ENCODE assay signal across 8 cellular contexts in genomic region chr17:30719131-30719973, GRCh38.
DNase-seq lines count a peak whose midpoint lies in the region; ATAC-seq and TF ChIP-seq lines count a peak whose summit lies in the region.
"Not testable (repeated sequence)": the region's sequence is repeated elsewhere in the genome, so short reads cannot be mapped to it uniquely, and the experiment has no call there.

No MANE protein-coding gene starts in this region.

- H3K27ac ChIP-seq in HCT116 (ENCODE audit: low read depth, low read length); VCaP: not testable (repeated sequence)

- not testable (repeated sequence) for H4K20me1 ChIP-seq in HCT116 (ENCODE audit: insufficient read depth)

- H3K9me3 Mint-ChIP-seq in activated naive CD4-positive, alpha-beta T cell treated with anti-CD3 and anti-CD28 coated beads, Interleukin-2, amount 10 ng/mL, durations not matched to agents 7 days and 5 days: not testable (repeated sequence)

- TF ChIP-seq CTCF in AG10803 (conservative IDR thresholded peaks at IDR 0.05; ENCODE audit: low read length) (peak; percentile 64), HCT116 (IDR thresholded peaks at IDR 0.05 in 2 of 3, conservative IDR thresholded peaks at IDR 0.05 in 1 of 3; ENCODE audit: borderline replicate concordance in 1 of 3, insufficient read depth in 1 of 3, low read depth in 2 of 3, low read length in 2 of 3) (peak; percentile 41 to 73 (median 64); a peak in 5 of 6 replicates), VCaP (conservative IDR thresholded peaks at IDR 0.05) (peak; percentile 89)

- not testable (repeated sequence) for H3K4me1 Mint-ChIP-seq in activated naive CD4-positive, alpha-beta T cell treated with anti-CD3 and anti-CD28 coated beads, Interleukin-2, amount 10 ng/mL, durations not matched to agents 7 days and 5 days

- not testable (repeated sequence) for H3K4me2 ChIP-seq in HCT116 (ENCODE audit: low read length)

- not testable (repeated sequence) for H3K9ac ChIP-seq in HCT116 (ENCODE audit: low read length)

- peak; percentile 78 for ATAC-seq in HCT116

- not testable (repeated sequence) for H3K9me3 ChIP-seq in HCT116 (ENCODE audit: control insufficient read depth in 1 of 2, insufficient read depth in 1 of 2, low read depth in 1 of 2, low read length in 2 of 2)

- not testable (repeated sequence) for H3K4me1 ChIP-seq in HCT116 (ENCODE audit: control insufficient read depth in 1 of 2, insufficient read depth in 2 of 2, low read length in 2 of 2)

- H3K36me3 Mint-ChIP-seq in activated naive CD4-positive, alpha-beta T cell treated with anti-CD3 and anti-CD28 coated beads, Interleukin-2, amount 10 ng/mL, durations not matched to agents 7 days and 5 days: not testable (repeated sequence)

- intact Hi-C loops in HCT116 (cut with micrococcal nuclease): loop anchor here (2.0 to 10.0 kb wide), 3 partner anchors 242 to 615 kb away; partner anchors contain the start of gene GOSR1

- peaks cover 86% of the 10 kb centered on the region for H3K79me2 ChIP-seq in HCT116 (ENCODE audit: insufficient read depth, low read length)

- CTCF ChIA-PET in HCT116 (lab: Charles Lee): not testable (repeated sequence)
- CTCF ChIA-PET in activated naive CD4-positive, alpha-beta T cell treated with anti-CD3 and anti-CD28 coated beads, Interleukin-2, amount 10 ng/mL, durations not matched to agents 7 days and 5 days (lab: Charles Lee): interaction anchor here (1.2 to 3.7 kb wide), 3 partner anchors 106 to 379 kb away, joined by 4 to 12 read pairs (median 6); partner anchors contain the start of gene CRLF3

- RAD21 ChIA-PET in HCT116 (lab: Charles Lee; ENCODE audit: low non-redundant PET in 1 of 2, low total read pairs in 2 of 2, uncharacterized antibody in 2 of 2, unreplicated experiment in 2 of 2): not testable (repeated sequence)

- BruUV-seq in HCT116 (replicated peaks; lab: Mats Ljungman, UMichigan): not testable (repeated sequence)

- H3K9me2 ChIP-seq in HCT116 (ENCODE audit: insufficient read depth): not testable (repeated sequence)

- peak; percentile 39; the same call in 1 of the 2 replicates for TF ChIP-seq RAD21 in HCT116 (IDR thresholded peaks at IDR 0.05; ENCODE audit: low read depth)

- DNase-seq in AG10803 (ENCODE audit: low read depth) (peak; percentile 39), NCI-H748 (lab: John Stamatoyannopoulos, UW; ENCODE audit: unreplicated experiment) (peak; percentile 71), fibroblast of peridontal ligament (ENCODE audit: extremely low read depth) (peak; percentile 56), midbrain (lab: John Stamatoyannopoulos, UW) (peak; percentile 3)
- not testable (repeated sequence) for DNase-seq in HCT116 (ENCODE audit: low read depth, low spot score)
- DNase-seq in activated naive CD4-positive, alpha-beta T cell treated with anti-CD3 and anti-CD28 coated beads, Interleukin-2, amount 10 ng/mL, durations not matched to agents 7 days and 5 days: peak; percentile 85
- DNase-seq in stimulated activated CD4-positive, alpha-beta T cell treated with anti-CD3 and anti-CD28 coated beads, TNF-alpha, amount 100 ng/mL, for 1 hour (ENCODE audit: low read depth in 3 of 3, low spot score in 1 of 3): peak; percentile 39 to 66 (median 52)

- not testable (repeated sequence) for H2AFZ ChIP-seq in HCT116 (ENCODE audit: low read depth, low read length, poor library complexity, severe bottlenecking)

- H3K4me3 ChIP-seq in AG10803 (ENCODE audit: low read length); HCT116 (replicated peaks in 1 of 2; ENCODE audit: low read depth in 1 of 2, low read length in 2 of 2): not testable (repeated sequence)

- POLR2A ChIA-PET in HCT116 (lab: Charles Lee): not testable (repeated sequence)

- not testable (repeated sequence) for H3K27ac Mint-ChIP-seq in activated naive CD4-positive, alpha-beta T cell treated with anti-CD3 and anti-CD28 coated beads, Interleukin-2, amount 10 ng/mL, durations not matched to agents 7 days and 5 days

- H3K36me3 ChIP-seq in HCT116 (ENCODE audit: control insufficient read depth in 1 of 2, insufficient read depth in 2 of 2, low read length in 2 of 2): not testable (repeated sequence)

- not testable (repeated sequence) for TF ChIP-seq POLR2A in HCT116 (IDR thresholded peaks at IDR 0.05; ENCODE audit: borderline replicate concordance, extremely low read depth, insufficient read depth, insufficient read length)

- H3K27me3 Mint-ChIP-seq in activated naive CD4-positive, alpha-beta T cell treated with anti-CD3 and anti-CD28 coated beads, Interleukin-2, amount 10 ng/mL, durations not matched to agents 7 days and 5 days: not testable (repeated sequence)

- not testable (repeated sequence) for H3K4me3 Mint-ChIP-seq in activated naive CD4-positive, alpha-beta T cell treated with anti-CD3 and anti-CD28 coated beads, Interleukin-2, amount 10 ng/mL, durations not matched to agents 7 days and 5 days

- H3K27me3 ChIP-seq in HCT116 (ENCODE audit: insufficient read depth, low read length): not testable (repeated sequence)
